ENCODE assay signal across 26 cellular contexts in the genomic region with DNA sequence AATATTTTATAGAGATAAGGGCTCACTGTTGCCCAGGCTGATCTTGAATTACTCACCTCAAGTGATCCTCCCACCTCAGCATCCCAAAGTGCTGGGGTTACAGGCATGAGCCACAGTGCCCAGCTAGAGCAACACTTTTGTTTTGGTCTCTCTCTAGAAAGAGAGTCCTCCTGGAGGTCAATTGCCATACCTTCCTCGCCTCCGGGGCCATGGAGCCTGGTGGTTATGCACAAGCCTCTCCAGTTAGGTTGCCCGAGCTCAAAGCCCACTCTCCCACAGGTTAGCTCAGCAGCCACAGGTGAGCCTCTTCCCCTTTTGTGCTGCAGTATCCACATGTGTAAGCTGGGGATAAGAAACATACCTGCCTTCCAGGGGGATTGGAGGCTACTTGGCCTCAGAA.
"Had no signal": no experiment of that assay in that cellular context is flagged by ENCODE, and none has a peak within 500 bp of the region (broad histone marks: within the 10 kb centered on the region; RNA-seq: fewer than 3 reads in every experiment).

No MANE protein-coding gene starts in this region.

- H3K9me3 ChIP-seq: suprapubic skin, testis, thyroid gland, upper lobe of right lung, uterus, vagina had no signal

- ATAC-seq: stimulated activated effector memory CD8-positive, alpha-beta T cell treated with anti-CD3 and anti-CD28 coated beads, Interleukin-12 subunit alpha, Interleukin-12 subunit beta, amount 100 ng/mL, for 72 hours; stimulated activated memory B cell treated with anti-CD40 and anti-IgM and Interleukin-4, amounts not matched to agents 10 μg/mL and 1 μg/mL and 100 μg/mL, for 72 hours; stimulated activated naive B cell treated with anti-CD40 and anti-IgM and Interleukin-4, amounts not matched to agents 10 μg/mL and 1 μg/mL and 100 μg/mL, for 72 hours; stimulated activated naive CD8-positive, alpha-beta T cell treated with anti-CD3 and anti-CD28 coated beads, Interleukin-15, amount 100 ng/mL, for 72 hours; stimulated activated naive CD8-positive, alpha-beta T cell treated with anti-CD3 and anti-CD28 coated beads, Interleukin-15, Interleukin-2, amounts not matched to agents 100 U/mL and 50 U/mL, for 24 hours; upper lobe of right lung had no signal

- H3K4me1 ChIP-seq: stomach, suprapubic skin, testis, thyroid gland, tibial artery, tibial nerve, transverse colon, upper lobe of left lung, upper lobe of right lung, uterus, vagina had no signal

- DNase-seq: stimulated activated CD4-positive, alpha-beta T cell treated with anti-CD3 and anti-CD28 coated beads, Interleukin-2, amount 100 ng/mL, for 48 hours; stimulated activated CD4-positive, alpha-beta T cell treated with anti-CD3 and anti-CD28 coated beads, Interleukin-4, amount 100 ng/mL, for 1 hour; stimulated activated CD4-positive, alpha-beta T cell treated with anti-CD3 and anti-CD28 coated beads, Interleukin-4, amount 100 ng/mL, for 24 hours; stimulated activated CD4-positive, alpha-beta T cell treated with anti-CD3 and anti-CD28 coated beads, Interleukin-4, amount 100 ng/mL, for 4 hours; stimulated activated CD8-positive, alpha-beta memory T cell treated with anti-CD3 and anti-CD28 coated beads, Interleukin-4, amount 100 ng/mL, for 48 hours; stimulated activated naive B cell treated with anti-CD40 and anti-IgM and Interleukin-4, amounts not matched to agents 10 μg/mL and 1 μg/mL and 100 μg/mL, for 72 hours; stimulated activated naive CD4-positive, alpha-beta T cell; stimulated activated naive CD4-positive, alpha-beta T cell treated with Interleukin-2 at 50 U/mL for 16 hours; stimulated activated naive CD8-positive, alpha-beta T cell treated with anti-CD3 and anti-CD28 coated beads, Interleukin-15, amount 100 ng/mL, for 72 hours; stimulated activated naive CD8-positive, alpha-beta T cell treated with anti-CD3 and anti-CD28 coated beads, Interleukin-15, Interleukin-2, amounts not matched to agents 100 U/mL and 50 U/mL, for 24 hours; stomach; substantia nigra; testis; thyroid gland; tibial artery; transverse colon; trophoblast cell; upper lobe of left lung; upper lobe of right lung; uterus had no signal

- H3K27ac ChIP-seq: stomach, suprapubic skin, testis, thoracic aorta, thyroid gland, tibial artery, tibial nerve, transverse colon, upper lobe of left lung, upper lobe of right lung, uterus, vagina had no signal

- H3K36me3 ChIP-seq: stomach, suprapubic skin, thoracic aorta, thyroid gland, tibial artery, tibial nerve, transverse colon, upper lobe of left lung, upper lobe of right lung, uterus, vagina had no signal

- H3K27me3 ChIP-seq: testis, thyroid gland, upper lobe of left lung, uterus, vagina had no signal

- H3K4me3 ChIP-seq: stomach, suprapubic skin, testis, thoracic aorta, thyroid gland, tibial artery, tibial nerve, transverse colon, upper lobe of left lung, upper lobe of right lung, uterus, vagina had no signal
